In genomic region chr3:72008226-72008996, GRCh38 we compare ENCODE assay signal across 14 cellular contexts.
DNase-seq lines count a peak whose midpoint lies in the region; TF ChIP-seq lines count a peak whose summit lies in the region.
"Had no signal": no experiment of that assay in that cellular context is flagged by ENCODE, and none has a peak within 500 bp of the region (broad histone marks: within the 10 kb centered on the region; RNA-seq: fewer than 3 reads in every experiment).

No MANE protein-coding gene starts in this region.

- H2AFZ ChIP-seq in osteoblast (ENCODE audit: low read length): peak overlapping the region; percentile 76

- H4K20me1 ChIP-seq in osteoblast (ENCODE audit: insufficient read depth, low read length): no peaks in the 10 kb centered on the region

- no peaks in the 10 kb centered on the region for H3K9me3 ChIP-seq in osteoblast (ENCODE audit: low read depth, low read length)

- peak overlapping the region; percentile 12 for H3K4me2 ChIP-seq in osteoblast (ENCODE audit: insufficient read depth, low read length)

- no peak for TF ChIP-seq CTCF in osteoblast (IDR thresholded peaks at IDR 0.05; ENCODE audit: extremely low read depth, low read depth, low read length)

- no peaks in the 10 kb centered on the region for H3K27me3 ChIP-seq in osteoblast (ENCODE audit: insufficient read depth, low read length)

- no peak for TF ChIP-seq POLR2A in erythroblast (IDR thresholded peaks at IDR 0.05; ENCODE audit: low read length)

- H3K79me2 ChIP-seq in osteoblast (ENCODE audit: insufficient read depth, low read length): no peaks in the 10 kb centered on the region

- no peak overlapping the region for H3K4me3 ChIP-seq in osteoblast (ENCODE audit: insufficient read depth, low read length)

- DNase-seq in GM04503 (ENCODE audit: low read depth) (peak; percentile 50), NOMO-1 treated with dmso at 0.1 percent for 144 hours (lab: John Stamatoyannopoulos, UW; ENCODE audit: unreplicated experiment) (peak; percentile 66), erythroblast (lab: John Stamatoyannopoulos, UW) (peak; percentile 22 to 72), osteoblast (ENCODE audit: insufficient read length, low spot score, missing footprints) (no peak), OCI-M2 (lab: John Stamatoyannopoulos, UW; ENCODE audit: unreplicated experiment) (no peak), NCI-H1436 treated with DMSO at 0.1 percent for 48 hours (lab: John Stamatoyannopoulos, UW) (no peak), DMS114 treated with DMSO at 0.1 percent for 48 hours (lab: John Stamatoyannopoulos, UW; ENCODE audit: unreplicated experiment) (no peak)
- DNase-seq: activated CD4-positive, alpha-beta T cell treated with anti-CD3 and anti-CD28 coated beads, Interleukin-2, amount 50 U/mL, for 4 hours; activated gamma-delta T cell; CD4-positive, alpha-beta T cell; hippocampal formation; left ventricle myocardium superior; NCI-H1105; T-helper 9 cell had no signal

- peak overlapping the region; percentile 82 for H3K27ac ChIP-seq in osteoblast (ENCODE audit: low read depth, low read length)

- H3K4me1 ChIP-seq in osteoblast (ENCODE audit: insufficient read depth, low read length): peaks cover 52% of the 10 kb centered on the region

- H3K36me3 ChIP-seq in osteoblast (ENCODE audit: insufficient read depth, low read length): no peaks in the 10 kb centered on the region

Comparison
In these comparisons a context has a peak if more than half of its experiments do, and no peak if none do; other contexts are left out.
1. DNase-seq: peak in GM04503 (single experiment), NOMO-1 treated with dmso at 0.1 percent for 144 hours (single experiment) and erythroblast (2 of 2); none in osteoblast (single experiment), OCI-M2 (single experiment), NCI-H1436 treated with DMSO at 0.1 percent for 48 hours (single experiment) and DMS114 treated with DMSO at 0.1 percent for 48 hours (single experiment).